ENCODE assay signal across 1 cellular context in genomic region chr17:49788443-49789277, GRCh38.
TF ChIP-seq lines count a peak whose summit lies in the region.

TSS of gene KAT7 (plus strand) at chr17:49788681. CDS start at chr17:49788835, 154 bp downstream.

TF ChIP-seq in HepG2, 621 proteins besides CTCF, POLR2A, EP300 and RAD21 (continued from another document and continues in another):
- TF ChIP-seq ZNF609 (CRISPR knock-in tag; IDR thresholded peaks at IDR 0.05; ENCODE audit: borderline replicate concordance) (no peak), ZNF713 (CRISPR knock-in tag; IDR thresholded peaks at IDR 0.05) (no peak), HHEX (CRISPR knock-in tag; IDR thresholded peaks at IDR 0.05) (0 out of 2 replicates have a peak, but pooled peaks have one; percentile 55), GMEB2 (CRISPR knock-in tag; IDR thresholded peaks at IDR 0.05; ENCODE audit: low read depth) (peak; percentile 85), CENPX (CRISPR knock-in tag; IDR thresholded peaks at IDR 0.05) (no peak), SIN3A (IDR thresholded peaks at IDR 0.05; ENCODE audit: borderline replicate concordance, low read depth, low read length) (peak; percentile 88), HES4 (CRISPR knock-in tag; IDR thresholded peaks at IDR 0.05; ENCODE audit: borderline replicate concordance) (peak; percentile 91), ZBTB7A (CRISPR knock-in tag; IDR thresholded peaks at IDR 0.05) (no peak), TRIM22 (IDR thresholded peaks at IDR 0.05) (no peak), ZNF296 (CRISPR knock-in tag; conservative IDR thresholded peaks at IDR 0.05) (0 out of 2 replicates have a peak, but pooled peaks have one; percentile 18), SIX1 (CRISPR knock-in tag; IDR thresholded peaks at IDR 0.05; ENCODE audit: borderline replicate concordance) (peak; percentile 48; the same call in 1 of the 2 replicates), ZFP91 (CRISPR knock-in tag; IDR thresholded peaks at IDR 0.05; ENCODE audit: borderline replicate concordance) (peak; percentile 93; the same call in 1 of the 2 replicates), HNRNPH1 (optimal IDR thresholded peaks at IDR 0.05; ENCODE audit: low read depth, low read length) (peak; percentile 58), ZFP90 (CRISPR knock-in tag; IDR thresholded peaks at IDR 0.05; ENCODE audit: borderline replicate concordance) (0 out of 2 replicates have a peak, but pooled peaks have one; percentile 43), YEATS4 (CRISPR knock-in tag; IDR thresholded peaks at IDR 0.05; ENCODE audit: borderline replicate concordance) (peak; percentile 91; the same call in 1 of the 2 replicates), GFI1 (CRISPR knock-in tag; IDR thresholded peaks at IDR 0.05; ENCODE audit: borderline replicate concordance) (peak; percentile 70), ZNF574 (CRISPR knock-in tag; IDR thresholded peaks at IDR 0.05) (peak; percentile 96), FOSL2 (CRISPR knock-in tag; IDR thresholded peaks at IDR 0.05) (peak; percentile 50), MAZ (IDR thresholded peaks at IDR 0.05; ENCODE audit: borderline replicate concordance, low read depth, low read length) (peak; percentile 87; the same call in 1 of the 2 replicates), MAZ (CRISPR knock-in tag; IDR thresholded peaks at IDR 0.05; ENCODE audit: low read depth) (peak; percentile 75; the same call in 1 of the 2 replicates), POGZ (CRISPR knock-in tag; IDR thresholded peaks at IDR 0.05) (peak; percentile 95), TAF15 (IDR thresholded peaks at IDR 0.05; ENCODE audit: low read depth, low read length, poor library complexity, severe bottlenecking) (peak; percentile 72), ZBTB20 (CRISPR knock-in tag; IDR thresholded peaks at IDR 0.05; ENCODE audit: borderline replicate concordance, low read depth) (peak; percentile 49; the same call in 1 of the 2 replicates), LBX2 (CRISPR knock-in tag; IDR thresholded peaks at IDR 0.05; ENCODE audit: borderline replicate concordance) (no peak), ZBTB10 (CRISPR knock-in tag; IDR thresholded peaks at IDR 0.05; ENCODE audit: borderline replicate concordance) (no peak), BHLHE40 (IDR thresholded peaks at IDR 0.05; ENCODE audit: low read length) (peak; percentile 89), TARDBP (CRISPR knock-in tag; IDR thresholded peaks at IDR 0.05) (peak; percentile 71), ZBTB2 (CRISPR knock-in tag; IDR thresholded peaks at IDR 0.05; ENCODE audit: low read depth) (no peak), ZNF766 (CRISPR knock-in tag; IDR thresholded peaks at IDR 0.05; ENCODE audit: borderline replicate concordance) (peak; percentile 82; the same call in 1 of the 2 replicates), CC2D1A (CRISPR knock-in tag; IDR thresholded peaks at IDR 0.05) (no peak), ZNF597 (CRISPR knock-in tag; IDR thresholded peaks at IDR 0.05) (no peak), TBX3 (IDR thresholded peaks at IDR 0.05; ENCODE audit: borderline replicate concordance) (peak; percentile 72; the same call in 1 of the 2 replicates)
